7 cellular contexts compared by ENCODE assay signal in genomic region chr7:29875741-29876140, GRCh38.
"Had no signal": no experiment of that assay in that cellular context is flagged by ENCODE, and none has a peak within 500 bp of the region (broad histone marks: within the 10 kb centered on the region; RNA-seq: fewer than 3 reads in every experiment).

No MANE protein-coding gene starts in this region.

- H3K4me3 ChIP-seq: K562 had no signal

- DNase-seq: IMR-90, KBM-7, KG1 had no signal

- H3K4me2 ChIP-seq: KMS-11 had no signal

- ATAC-seq: HepG2, K562 had no signal

- H3K27ac ChIP-seq: HL-60, KMS-11 had no signal

- H3K9ac ChIP-seq: KMS-11 had no signal
